ENCODE assay signal across 10 cellular contexts in genomic region chr1:45792744-45793143, GRCh38. TPM values are rescaled to one million over a fixed set of nuclear protein-coding genes. Genes with fewer than 3 reads are reported as not detected.
DNase-seq lines count a peak whose midpoint lies in the region; ATAC-seq and TF ChIP-seq lines count a peak whose summit lies in the region.
"Had no signal": no experiment of that assay in that cellular context is flagged by ENCODE, and none has a peak within 500 bp of the region (broad histone marks: within the 10 kb centered on the region; RNA-seq: fewer than 3 reads in every experiment).

No MANE protein-coding gene starts in this region.

- H3K9me3 Mint-ChIP-seq in dendritic cell treated with granulocyte-macrophage colony-stimulating factor and Interleukin-4, amounts not matched to agents 40 ng/mL and 50 ng/mL, for 4 days: no peaks in the 10 kb centered on the region

- ATAC-seq in psoas muscle (peak; percentile 29 to 69 (median 62)), GM18498 (IDR thresholded peaks at IDR 0.05; ENCODE audit: unreplicated experiment) (no peak)
- ATAC-seq: A549 had no signal

- H3K4me1 ChIP-seq in psoas muscle: peaks cover 34% of the 10 kb centered on the region
- H3K4me1 ChIP-seq: A549, BE2C had no signal

- H3K27me3 Mint-ChIP-seq in dendritic cell treated with granulocyte-macrophage colony-stimulating factor and Interleukin-4, amounts not matched to agents 40 ng/mL and 50 ng/mL, for 4 days: no peaks in the 10 kb centered on the region

- WGBS in psoas muscle, 3 donors: 27 to 53% (median 30%) methylated on average over 4 of the region's 4 CpGs

- DNase-seq in MV-4-11 (lab: John Stamatoyannopoulos, UW) (peak; percentile 53), psoas muscle (no peak), RKO (ENCODE audit: low spot score) (no peak), islet precursor cell (no peak)
- DNase-seq: BE2C, DMS53 had no signal

- TF ChIP-seq CTCF in psoas muscle (IDR thresholded peaks at IDR 0.05): no peak

- H3K36me3 Mint-ChIP-seq in dendritic cell treated with granulocyte-macrophage colony-stimulating factor and Interleukin-4, amounts not matched to agents 40 ng/mL and 50 ng/mL, for 4 days (ENCODE audit: low read depth): no peaks in the 10 kb centered on the region

- no peak overlapping the region for H3K4me3 Mint-ChIP-seq in dendritic cell treated with granulocyte-macrophage colony-stimulating factor and Interleukin-4, amounts not matched to agents 40 ng/mL and 50 ng/mL, for 4 days

- no peaks in the 10 kb centered on the region for H3K36me3 ChIP-seq in psoas muscle (ENCODE audit: insufficient read depth in 1 of 2, low read depth in 1 of 2)
- H3K36me3 ChIP-seq: BE2C, HAP-1 had no signal

- intact Hi-C loops in dendritic cell treated with granulocyte-macrophage colony-stimulating factor and Interleukin-4, amounts not matched to agents 40 ng/mL and 50 ng/mL, for 4 days (cut with micrococcal nuclease): no loop called here
- intact Hi-C loops in psoas muscle (cut with DNase I): no loop called here

- peaks cover 36% of the 10 kb centered on the region for H3K4me1 Mint-ChIP-seq in dendritic cell treated with granulocyte-macrophage colony-stimulating factor and Interleukin-4, amounts not matched to agents 40 ng/mL and 50 ng/mL, for 4 days (ENCODE audit: low read depth)

- peak overlapping the region; percentile 57 for H3K27ac Mint-ChIP-seq in dendritic cell treated with granulocyte-macrophage colony-stimulating factor and Interleukin-4, amounts not matched to agents 40 ng/mL and 50 ng/mL, for 4 days

- H3K27me3 ChIP-seq in psoas muscle (ENCODE audit: insufficient read depth in 3 of 3, low read length in 2 of 3): no peaks in the 10 kb centered on the region
- H3K27me3 ChIP-seq: BE2C had no signal

- no peak overlapping the region for H3K4me3 ChIP-seq in psoas muscle
- H3K4me3 ChIP-seq: A549, HAP-1 had no signal

- no peaks in the 10 kb centered on the region for H3K9me3 ChIP-seq in psoas muscle
- H3K9me3 ChIP-seq: A549, BE2C, HAP-1 had no signal

- peak overlapping the region; percentile 93 for H3K27ac ChIP-seq in psoas muscle
- H3K27ac ChIP-seq: A549 had no signal

RNA-seq across cellular contexts. Expression of gene MAST2, which starts 10.7 kb away (rescaled TPM):
- 100 to 1,000 TPM; 159 to 266 (median 243) TPM for total RNA-seq in psoas muscle
- polyA plus RNA-seq in psoas muscle: 100 to 1,000 TPM in 2 of 3 donors, 10 to 100 TPM in 1; 97.8 to 142 (median 126) TPM

RNA-seq across cellular contexts. Expression of gene IPP, which starts 42.3 kb away (rescaled TPM):
- total RNA-seq in psoas muscle: 10 to 100 TPM; 12.7 to 26.8 (median 19.6) TPM
- 1 to 10 TPM; 2.5 to 8.3 (median 2.9) TPM for polyA plus RNA-seq in psoas muscle
